In genomic region chr17:59368218-59368857, GRCh38 we compare ENCODE assay signal across 1 cellular context.
TF ChIP-seq lines count a peak whose summit lies in the region.

No MANE protein-coding gene starts in this region.

TF ChIP-seq in liver, 16 proteins besides CTCF, POLR2A, EP300 and RAD21 (continued from another document):
- TF ChIP-seq TAF1 (conservative IDR thresholded peaks at IDR 0.05) = no peak
- no peak for TF ChIP-seq HNF4A (conservative IDR thresholded peaks at IDR 0.05)
